In genomic region chr3:53516339-53516738, GRCh38 we compare ENCODE assay signal across 3 cellular contexts.
A peak's percentile ranks its signal among the peaks of the same experiment; 100 is the strongest.
TF ChIP-seq lines count a peak whose summit lies in the region.

No MANE protein-coding gene starts in this region.

TF ChIP-seq in A549, 52 proteins besides CTCF, POLR2A, EP300 and RAD21:
- TF ChIP-seq NPAS2 (CRISPR knock-in tag; IDR thresholded peaks at IDR 0.05; ENCODE audit: borderline replicate concordance), result no peak
- peak; percentile 89 for TF ChIP-seq MAFK (IDR thresholded peaks at IDR 0.05; ENCODE audit: partially characterized antibody)
- no peak for TF ChIP-seq HOXA7 (CRISPR knock-in tag; IDR thresholded peaks at IDR 0.05)

TF ChIP-seq in IMR-90, 13 proteins besides CTCF, POLR2A, EP300 and RAD21:
- TF ChIP-seq CEBPB (IDR thresholded peaks at IDR 0.05; ENCODE audit: low read depth, low read length) (no peak), RFX5 (IDR thresholded peaks at IDR 0.05; ENCODE audit: low read depth, low read length) (no peak), NFE2L2 (IDR thresholded peaks at IDR 0.05; ENCODE audit: low read depth, low read length) (no peak), CHD1 (IDR thresholded peaks at IDR 0.05; ENCODE audit: low read depth, low read length) (no peak), MAFK (IDR thresholded peaks at IDR 0.05; ENCODE audit: low read depth, low read length) (peak; percentile 79)
- TF ChIP-seq, protein P1, sequence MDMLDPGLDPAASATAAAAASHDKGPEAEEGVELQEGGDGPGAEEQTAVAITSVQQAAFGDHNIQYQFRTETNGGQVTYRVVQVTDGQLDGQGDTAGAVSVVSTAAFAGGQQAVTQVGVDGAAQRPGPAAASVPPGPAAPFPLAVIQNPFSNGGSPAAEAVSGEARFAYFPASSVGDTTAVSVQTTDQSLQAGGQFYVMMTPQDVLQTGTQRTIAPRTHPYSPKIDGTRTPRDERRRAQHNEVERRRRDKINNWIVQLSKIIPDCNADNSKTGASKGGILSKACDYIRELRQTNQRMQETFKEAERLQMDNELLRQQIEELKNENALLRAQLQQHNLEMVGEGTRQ (IDR thresholded peaks at IDR 0.05; ENCODE audit: low read depth, low read length), result no peak
TF ChIP-seq in IMR-90: peak in this region for 1.

TF ChIP-seq in K562, 482 proteins besides CTCF, POLR2A, EP300 and RAD21:
- peak; percentile 57 for TF ChIP-seq MAFG (tag; conservative IDR thresholded peaks at IDR 0.05)
- TF ChIP-seq KDM5B (IDR thresholded peaks at IDR 0.05; ENCODE audit: insufficient replicate concordance, low read depth, low read length), result no peak
- TF ChIP-seq ZNF316 (IDR thresholded peaks at IDR 0.05), result peak; percentile 80
- TF ChIP-seq C11orf30 (IDR thresholded peaks at IDR 0.05; ENCODE audit: low read depth), result peak; percentile 68
- TF ChIP-seq MAFK (IDR thresholded peaks at IDR 0.05; ENCODE audit: low read length), result peak; percentile 52
- TF ChIP-seq ZNF23 (CRISPR knock-in tag; IDR thresholded peaks at IDR 0.05), result no peak
- TF ChIP-seq TCF3 (CRISPR knock-in tag; IDR thresholded peaks at IDR 0.05), result no peak
- TF ChIP-seq EP400 (IDR thresholded peaks at IDR 0.05), result no peak
- peak; percentile 60 for TF ChIP-seq MAFF (IDR thresholded peaks at IDR 0.05; ENCODE audit: low read length)
